ENCODE assay signal across 20 cellular contexts in the genomic region with DNA sequence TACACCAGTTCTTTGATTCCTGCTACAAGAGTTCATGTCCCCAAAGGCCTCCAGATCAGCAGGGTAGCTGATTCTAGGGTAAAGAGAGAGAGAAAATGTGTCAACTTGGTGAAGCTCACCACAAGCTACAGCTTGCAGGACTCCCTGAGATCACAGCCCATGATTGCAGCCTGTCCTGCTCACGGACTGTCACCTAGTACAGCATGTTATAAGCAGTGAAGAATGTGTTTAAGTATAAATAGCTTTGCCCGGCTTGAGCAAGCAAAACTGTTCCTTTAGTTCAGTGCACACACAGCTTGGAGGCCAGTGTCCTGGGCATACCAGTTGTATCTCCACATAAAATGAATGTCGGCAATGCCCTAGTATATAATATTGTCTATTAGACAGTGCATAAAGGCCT.
DNase-seq lines count a peak whose midpoint lies in the region; ATAC-seq and TF ChIP-seq lines count a peak whose summit lies in the region.
"Had no signal": no experiment of that assay in that cellular context is flagged by ENCODE, and none has a peak within 500 bp of the region (broad histone marks: within the 10 kb centered on the region; RNA-seq: fewer than 3 reads in every experiment).

No MANE protein-coding gene starts in this region.

- DNase-seq in HPDE6-E6E7 (ENCODE audit: extremely low spot score) (peak; percentile 2), RWPE2 (ENCODE audit: low spot score) (no peak), cardiac muscle cell (ENCODE audit: low read depth in 1 of 2, low spot score in 1 of 2) (peak in 1 of 2 donors; percentile 66), psoas muscle (no peak), NCI-H1694 (lab: John Stamatoyannopoulos, UW) (no peak), posterior vena cava (ENCODE audit: low spot score) (no peak), NCI-H526 treated with DMSO at 0.1 percent for 48 hours (lab: John Stamatoyannopoulos, UW) (no peak)
- no peak for DNase-seq in T-helper 2 cell treated with Interferon-gamma antibody and Interleukin-4, amounts not matched to agents 5 μg/mL and 100 μg/mL, for 36 hours (ENCODE audit: low spot score)
- DNase-seq: activated CD4-positive, alpha-beta T cell treated with anti-CD3 and anti-CD28 coated beads, Interleukin-2, amount 50 U/mL, for 4 hours; activated T-cell treated with anti-CD3 and anti-CD28 coated beads, Interleukin-2, amount 50 U/mL, for 1 hour; caudate nucleus; esophagus squamous epithelium; NK-92 treated with Interleukin-12 subunit alpha and Interleukin-12 subunit beta, amount 100 ng/mL, for 24 hours; occipital lobe; stimulated activated CD4-positive, alpha-beta T cell treated with anti-CD3 and anti-CD28 coated beads, Interleukin-12 subunit alpha, Interleukin-12 subunit beta, amount 100 ng/mL, for 4 hours; SW 1271; tibial artery had no signal

- H3K27ac ChIP-seq in RWPE2 (ENCODE audit: poor library complexity, severe bottlenecking) (no peak overlapping the region), cardiac muscle cell (peak overlapping the region; percentile 82), psoas muscle (no peak overlapping the region)
- H3K27ac ChIP-seq: esophagus squamous epithelium, tibial artery had no signal

- no peaks in the 10 kb centered on the region for H3K9me3 Mint-ChIP-seq in T-helper 2 cell treated with Interferon-gamma antibody and Interleukin-4, amounts not matched to agents 5 μg/mL and 100 μg/mL, for 36 hours
- H3K9me3 Mint-ChIP-seq: IgD-negative memory B cell; stimulated activated effector memory CD8-positive, alpha-beta T cell treated with anti-CD3 and anti-CD28 coated beads, Interleukin-12 subunit alpha, Interleukin-12 subunit beta, amount 100 ng/mL, for 72 hours had no signal

- WGBS in psoas muscle, 3 donors: 32 to 60% (median 38%) methylated on average over 3 of the region's 3 CpGs

- no peaks in the 10 kb centered on the region for H3K36me3 ChIP-seq in RWPE2 (ENCODE audit: low read depth)
- H3K36me3 ChIP-seq in cardiac muscle cell: no peaks in the 10 kb centered on the region
- H3K36me3 ChIP-seq in psoas muscle (ENCODE audit: insufficient read depth in 1 of 2, low read depth in 1 of 2): no peaks in the 10 kb centered on the region
- H3K36me3 ChIP-seq: esophagus squamous epithelium, tibial artery had no signal

- no peaks in the 10 kb centered on the region for H3K27me3 Mint-ChIP-seq in T-helper 2 cell treated with Interferon-gamma antibody and Interleukin-4, amounts not matched to agents 5 μg/mL and 100 μg/mL, for 36 hours (ENCODE audit: low read depth)
- H3K27me3 Mint-ChIP-seq: activated naive CD8-positive, alpha-beta T cell had no signal

- H3K4me1 ChIP-seq in RWPE2 (ENCODE audit: insufficient read depth, poor library complexity, severe bottlenecking) (no peaks in the 10 kb centered on the region), cardiac muscle cell (ENCODE audit: low read depth) (peaks cover 16% of the 10 kb centered on the region), psoas muscle (peaks cover 5% of the 10 kb centered on the region)

- intact Hi-C loops in psoas muscle (cut with DNase I) (no loop called here), posterior vena cava (cut with DNase I) (no loop called here)

- TF ChIP-seq CTCF in RWPE2 (IDR thresholded peaks at IDR 0.05; ENCODE audit: poor library complexity, severe bottlenecking) (no peak), cardiac muscle cell (IDR thresholded peaks at IDR 0.05; ENCODE audit: low read depth, low read length) (no peak), psoas muscle (IDR thresholded peaks at IDR 0.05) (no peak)

- H3K4me3 ChIP-seq in RWPE2 (ENCODE audit: severe bottlenecking) (no peak overlapping the region), cardiac muscle cell (no peak overlapping the region), psoas muscle (no peak overlapping the region)
- H3K4me3 ChIP-seq: esophagus squamous epithelium, tibial artery had no signal

- no peak overlapping the region for H3K4me3 Mint-ChIP-seq in T-helper 2 cell treated with Interferon-gamma antibody and Interleukin-4, amounts not matched to agents 5 μg/mL and 100 μg/mL, for 36 hours
- H3K4me3 Mint-ChIP-seq: activated naive CD8-positive, alpha-beta T cell; IgD-negative memory B cell; stimulated activated effector memory CD8-positive, alpha-beta T cell treated with anti-CD3 and anti-CD28 coated beads, Interleukin-12 subunit alpha, Interleukin-12 subunit beta, amount 100 ng/mL, for 72 hours had no signal

- ATAC-seq in RWPE2 (ENCODE audit: low read depth) (peak; percentile 48), psoas muscle (peak; percentile 75 to 98 (median 93))
- ATAC-seq: stimulated activated effector memory CD8-positive, alpha-beta T cell treated with anti-CD3 and anti-CD28 coated beads, Interleukin-12 subunit alpha, Interleukin-12 subunit beta, amount 100 ng/mL, for 72 hours had no signal

- no peak overlapping the region for H3K27ac Mint-ChIP-seq in T-helper 2 cell treated with Interferon-gamma antibody and Interleukin-4, amounts not matched to agents 5 μg/mL and 100 μg/mL, for 36 hours
- H3K27ac Mint-ChIP-seq: activated naive CD8-positive, alpha-beta T cell; stimulated activated effector memory CD8-positive, alpha-beta T cell treated with anti-CD3 and anti-CD28 coated beads, Interleukin-12 subunit alpha, Interleukin-12 subunit beta, amount 100 ng/mL, for 72 hours had no signal

- no peaks in the 10 kb centered on the region for H3K27me3 ChIP-seq in RWPE2 (ENCODE audit: insufficient read depth, poor library complexity, severe bottlenecking)
- H3K27me3 ChIP-seq in cardiac muscle cell: no peaks in the 10 kb centered on the region
- no peaks in the 10 kb centered on the region for H3K27me3 ChIP-seq in psoas muscle (ENCODE audit: insufficient read depth in 3 of 3, low read length in 2 of 3)
- H3K27me3 ChIP-seq: esophagus squamous epithelium, tibial artery had no signal

- no peaks in the 10 kb centered on the region for H3K36me3 Mint-ChIP-seq in T-helper 2 cell treated with Interferon-gamma antibody and Interleukin-4, amounts not matched to agents 5 μg/mL and 100 μg/mL, for 36 hours (ENCODE audit: low read depth)
- H3K36me3 Mint-ChIP-seq: activated naive CD8-positive, alpha-beta T cell; IgD-negative memory B cell; stimulated activated effector memory CD8-positive, alpha-beta T cell treated with anti-CD3 and anti-CD28 coated beads, Interleukin-12 subunit alpha, Interleukin-12 subunit beta, amount 100 ng/mL, for 72 hours had no signal

- H3K9me3 ChIP-seq in RWPE2 (ENCODE audit: severe bottlenecking): no peaks in the 10 kb centered on the region
- H3K9me3 ChIP-seq in cardiac muscle cell (ENCODE audit: low read depth): no peaks in the 10 kb centered on the region
- no peaks in the 10 kb centered on the region for H3K9me3 ChIP-seq in psoas muscle
- H3K9me3 ChIP-seq: esophagus squamous epithelium, tibial artery had no signal

- no peaks in the 10 kb centered on the region for H3K4me1 Mint-ChIP-seq in T-helper 2 cell treated with Interferon-gamma antibody and Interleukin-4, amounts not matched to agents 5 μg/mL and 100 μg/mL, for 36 hours (ENCODE audit: low read depth)
- H3K4me1 Mint-ChIP-seq: IgD-negative memory B cell; stimulated activated effector memory CD8-positive, alpha-beta T cell treated with anti-CD3 and anti-CD28 coated beads, Interleukin-12 subunit alpha, Interleukin-12 subunit beta, amount 100 ng/mL, for 72 hours had no signal
